In the genomic region with DNA sequence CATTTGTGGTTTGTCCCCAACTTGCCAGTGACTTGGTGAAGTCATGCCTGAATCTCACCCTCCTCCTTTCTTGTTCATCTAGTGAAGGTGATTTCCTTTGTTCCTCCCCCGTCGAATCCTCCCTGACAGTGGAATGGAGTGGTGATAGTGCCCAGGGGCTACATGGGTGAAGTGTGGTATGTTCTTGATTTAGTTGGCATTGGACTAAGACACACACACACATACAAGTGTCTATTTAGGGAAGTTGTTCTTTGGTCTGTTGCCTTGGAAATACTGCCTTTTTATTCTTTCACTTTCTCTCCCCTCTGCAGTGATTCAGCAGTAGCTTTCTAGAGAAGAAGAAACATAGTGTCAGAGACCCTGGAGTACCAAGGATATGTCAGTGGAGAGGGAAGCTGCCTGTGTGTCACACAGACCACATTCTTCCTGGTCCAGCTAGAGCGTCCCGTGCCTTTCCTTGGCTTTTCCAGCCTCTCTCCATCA, we compare ENCODE assay signal across 8 cellular contexts. TPM values are rescaled to one million over a fixed set of nuclear protein-coding genes. Genes with fewer than 3 reads are reported as not detected.
A peak's percentile ranks its signal among the peaks of the same experiment; 100 is the strongest.
DNase-seq lines count a peak whose midpoint lies in the region; ATAC-seq, FAIRE-seq and TF ChIP-seq lines count a peak whose summit lies in the region.

No MANE protein-coding gene starts in this region.

- H3K4me1 ChIP-seq in duodenal mucosa (ENCODE audit: control insufficient read depth in 1 of 2, insufficient read depth in 2 of 2, low read length in 2 of 2) (peaks cover 46 to 76% of the 10 kb centered on the region in 2 donors), small intestine (ENCODE audit: control insufficient read depth in 2 of 2, insufficient read depth in 1 of 2, low read depth in 1 of 2, low read length in 1 of 2) (peaks cover 2 to 15% of the 10 kb centered on the region in 2 donors), BE2C (no peaks in the 10 kb centered on the region)

- H3K27me3 ChIP-seq in duodenal mucosa (ENCODE audit: control insufficient read depth in 1 of 2, insufficient read depth in 2 of 2, low read length in 2 of 2) (no peaks in the 10 kb centered on the region), small intestine (ENCODE audit: control insufficient read depth in 2 of 2, insufficient read depth in 2 of 2, low read length in 2 of 2) (no peaks in the 10 kb centered on the region), BE2C (no peaks in the 10 kb centered on the region)

- H3K4me3 ChIP-seq in duodenal mucosa (ENCODE audit: low read depth in 1 of 2, low read length in 2 of 2) (peak overlapping the region; percentile 0 to 2), small intestine (ENCODE audit: low read depth in 1 of 2, low read length in 2 of 2) (no peak overlapping the region), BE2C (ENCODE audit: low read depth, low read length) (no peak overlapping the region)

- FAIRE-seq in small intestine (lab: Jason Lieb, UNC) (no peak), urothelium cell line (lab: Jason Lieb, UNC) (no peak)

- in situ Hi-C loops in Caki2 (cut with HindIII; ENCODE audit: low pct_unique_long_range_greater_than_20kb, low sequenced_read_pairs), result no loop called here

- DNase-seq in Caki2 (ENCODE audit: low read depth), result peak; percentile 42
- peak; percentile 31 to 92 for DNase-seq in NOMO-1 (lab: John Stamatoyannopoulos, UW; ENCODE audit: unreplicated experiment in 2 of 2)
- no peak for DNase-seq in small intestine
- no peak for DNase-seq in urothelium cell line (ENCODE audit: low spot score)
- no peak for DNase-seq in Ammon's horn (ENCODE audit: low spot score)
- DNase-seq in BE2C, result no peak

- H3K9me3 ChIP-seq in duodenal mucosa (ENCODE audit: control insufficient read depth in 1 of 2, low read length in 2 of 2), result no peaks in the 10 kb centered on the region
- H3K9me3 ChIP-seq in small intestine (ENCODE audit: control insufficient read depth, low read depth), result no peaks in the 10 kb centered on the region
- H3K9me3 ChIP-seq in BE2C, result no peaks in the 10 kb centered on the region

- H3K36me3 ChIP-seq in duodenal mucosa (ENCODE audit: control insufficient read depth in 1 of 2, insufficient read depth in 2 of 2, low read length in 2 of 2) (peaks cover 0 to 4% of the 10 kb centered on the region in 2 donors), small intestine (ENCODE audit: control insufficient read depth in 2 of 2, insufficient read depth in 2 of 2, low read length in 2 of 2) (no peaks in the 10 kb centered on the region), BE2C (no peaks in the 10 kb centered on the region)

- H3K27ac ChIP-seq in duodenal mucosa (ENCODE audit: low read depth, low read length), result no peak overlapping the region
- peak overlapping the region; percentile 24 to 89 for H3K27ac ChIP-seq in small intestine (ENCODE audit: low read depth in 1 of 2, low read length in 1 of 2)

- ATAC-seq in GM21447 (IDR thresholded peaks at IDR 0.05; ENCODE audit: unreplicated experiment), result peak; percentile 59

- TF ChIP-seq CTCF in BE2C (IDR thresholded peaks at IDR 0.05; ENCODE audit: low read depth, low read length), result no peak

- 52 to 77% (median 63%) methylated on average over 4 of the region's 4 CpGs for WGBS in small intestine, 3 donors

- H3K9ac ChIP-seq in duodenal mucosa (ENCODE audit: low read depth in 1 of 2, low read length in 2 of 2), result peak overlapping the region; percentile 3 to 6

RNA-seq across cellular contexts. Expression of a gene that starts 10.9 kb away (rescaled TPM):
- total RNA-seq in Caki2 (2014; rRNA removed; shearing (Covaris generic); ENCODE audit: low replicate concordance), result 8.9 and 19.0 TPM in 2 replicates
- polyA plus RNA-seq in small intestine, result 1 to 10 TPM; 1.6 to 6.1 (median 2.2) TPM
- 10.4 TPM for polyA plus RNA-seq in BE2C (2012; ENCODE audit: insufficient read depth, insufficient read length, low read depth)

Comparison
In these comparisons a context has a peak if more than half of its experiments do, and no peak if none do; other contexts are left out.
1. DNase-seq: peak in Caki2 (single experiment) and NOMO-1 (2 of 2); none in small intestine (single experiment), urothelium cell line (single experiment), Ammon's horn (single experiment) and BE2C (single experiment).
2. H3K4me3 ChIP-seq: peak in duodenal mucosa (2 of 2); none in small intestine (0 of 2) and BE2C (single experiment).